In genomic region chr19:2783781-2784145, GRCh38 we compare ENCODE assay signal across 8 cellular contexts. TPM values are rescaled to one million over a fixed set of nuclear protein-coding genes. Genes with fewer than 3 reads are reported as not detected.
DNase-seq lines count a peak whose midpoint lies in the region; ATAC-seq and TF ChIP-seq lines count a peak whose summit lies in the region.

No MANE protein-coding gene starts in this region.

- H3K27me3 Mint-ChIP-seq in activated naive CD4-positive, alpha-beta T cell treated with anti-CD3 and anti-CD28 coated beads for 36 hours (ENCODE audit: low read depth) = no peaks in the 10 kb centered on the region
- no peaks in the 10 kb centered on the region for H3K27me3 Mint-ChIP-seq in activated naive CD8-positive, alpha-beta T cell treated with anti-CD3 and anti-CD28 coated beads, Interleukin-2, amount 10 ng/mL, durations not matched to agents 7 days and 5 days

- H3K27ac Mint-ChIP-seq in activated naive CD4-positive, alpha-beta T cell treated with anti-CD3 and anti-CD28 coated beads for 36 hours = peak overlapping the region; percentile 91
- H3K27ac Mint-ChIP-seq in activated naive CD8-positive, alpha-beta T cell treated with anti-CD3 and anti-CD28 coated beads, Interleukin-2, amount 10 ng/mL, durations not matched to agents 7 days and 5 days = peak overlapping the region; percentile 90

- H3K36me3 Mint-ChIP-seq in activated naive CD4-positive, alpha-beta T cell treated with anti-CD3 and anti-CD28 coated beads for 36 hours (ENCODE audit: low read depth) = peaks cover 15% of the 10 kb centered on the region
- H3K36me3 Mint-ChIP-seq in activated naive CD8-positive, alpha-beta T cell treated with anti-CD3 and anti-CD28 coated beads, Interleukin-2, amount 10 ng/mL, durations not matched to agents 7 days and 5 days = no peaks in the 10 kb centered on the region

- H3K4me1 ChIP-seq in left lung (peaks cover 26 to 55% of the 10 kb centered on the region in 2 donors), thoracic aorta (ENCODE audit: control insufficient read depth in 1 of 2, low read depth in 2 of 2) (peaks cover 11 to 47% of the 10 kb centered on the region in 2 donors)

- H3K9me3 Mint-ChIP-seq in activated naive CD4-positive, alpha-beta T cell treated with anti-CD3 and anti-CD28 coated beads for 36 hours = no peaks in the 10 kb centered on the region
- H3K9me3 Mint-ChIP-seq in activated naive CD8-positive, alpha-beta T cell treated with anti-CD3 and anti-CD28 coated beads, Interleukin-2, amount 10 ng/mL, durations not matched to agents 7 days and 5 days = no peaks in the 10 kb centered on the region

- H3K9me3 ChIP-seq in left lung (no peaks in the 10 kb centered on the region), thoracic aorta (no peaks in the 10 kb centered on the region)

- no peak for TF ChIP-seq CTCF in left lung (IDR thresholded peaks at IDR 0.05)
- no peak for TF ChIP-seq CTCF in thoracic aorta (IDR thresholded peaks at IDR 0.05)

- CTCF ChIA-PET in activated naive CD4-positive, alpha-beta T cell treated with anti-CD3 and anti-CD28 coated beads for 36 hours (lab: Charles Lee) = interaction anchor here (0.6 to 1.4 kb wide), 3 partner anchors 104 to 317 kb away, joined by 3 to 4 read pairs (median 4); no protein-coding TSS in a partner anchor

- POLR2A ChIA-PET in activated naive CD8-positive, alpha-beta T cell treated with anti-CD3 and anti-CD28 coated beads, Interleukin-2, amount 10 ng/mL, durations not matched to agents 7 days and 5 days (lab: Charles Lee) = interaction anchor here (1.1 to 1.3 kb wide), 2 partner anchors 44 to 308 kb away, joined by 4 to 5 read pairs; partner anchors contain the start of genes GADD45B and SLC39A3

- H3K27ac ChIP-seq in left lung = peak overlapping the region; percentile 82 to 91
- peak overlapping the region in 1 of 2 donors; percentile 81 for H3K27ac ChIP-seq in thoracic aorta

- H3K4me3 ChIP-seq in left lung = peak overlapping the region; percentile 96 to 97
- H3K4me3 ChIP-seq in thoracic aorta = peak overlapping the region; percentile 88

- H3K27me3 ChIP-seq in left lung (no peaks in the 10 kb centered on the region), thoracic aorta (replicated peaks; ENCODE audit: insufficient read depth) (no peaks in the 10 kb centered on the region)

- peak overlapping the region; percentile 94 for H3K4me3 Mint-ChIP-seq in activated naive CD4-positive, alpha-beta T cell treated with anti-CD3 and anti-CD28 coated beads for 36 hours
- H3K4me3 Mint-ChIP-seq in activated naive CD8-positive, alpha-beta T cell treated with anti-CD3 and anti-CD28 coated beads, Interleukin-2, amount 10 ng/mL, durations not matched to agents 7 days and 5 days = peak overlapping the region; percentile 89

- DNase-seq in activated naive CD4-positive, alpha-beta T cell treated with anti-CD3 and anti-CD28 coated beads for 36 hours = no peak
- no peak for DNase-seq in activated naive CD4-positive, alpha-beta T cell (lab: John Stamatoyannopoulos, UW)
- no peak for DNase-seq in activated naive CD8-positive, alpha-beta T cell treated with anti-CD3 and anti-CD28 coated beads, Interleukin-2, amount 10 ng/mL, durations not matched to agents 7 days and 5 days
- DNase-seq in left lung (no peak), thoracic aorta (ENCODE audit: low spot score) (no peak), NCI-H1105 treated with DMSO at 0.1 percent for 48 hours (lab: John Stamatoyannopoulos, UW) (no peak)

- H3K36me3 ChIP-seq in left lung = peaks cover 0 to 7% of the 10 kb centered on the region in 2 donors
- no peaks in the 10 kb centered on the region for H3K36me3 ChIP-seq in thoracic aorta

- intact Hi-C loops in activated naive CD4-positive, alpha-beta T cell treated with anti-CD3 and anti-CD28 coated beads for 36 hours (cut with micrococcal nuclease) = loop anchor here (1.0 to 10.0 kb wide), 5 partner anchors 161 to 619 kb away; partner anchors contain the start of genes DOT1L, GADD45B, NCLN and PLEKHJ1
- intact Hi-C loops in left lung (cut with DNase I) = no loop called here

- peaks cover 62% of the 10 kb centered on the region for H3K4me1 Mint-ChIP-seq in activated naive CD4-positive, alpha-beta T cell treated with anti-CD3 and anti-CD28 coated beads for 36 hours (ENCODE audit: low read depth)
- H3K4me1 Mint-ChIP-seq in activated naive CD8-positive, alpha-beta T cell treated with anti-CD3 and anti-CD28 coated beads, Interleukin-2, amount 10 ng/mL, durations not matched to agents 7 days and 5 days = peaks cover 33% of the 10 kb centered on the region

- no peak for ATAC-seq in activated naive CD8-positive, alpha-beta T cell treated with anti-CD3 and anti-CD28 coated beads, Interleukin-2, amount 10 ng/mL, durations not matched to agents 7 days and 5 days (ENCODE audit: low read depth)
- ATAC-seq in left lung = no peak
- no peak for ATAC-seq in thoracic aorta (ENCODE audit: insufficient number of reproducible peaks, low FRiP score, low read depth)
- no peak for ATAC-seq in HG03025 (IDR thresholded peaks at IDR 0.05; ENCODE audit: low FRiP score, unreplicated experiment)
- ATAC-seq in HG03039 (IDR thresholded peaks at IDR 0.05; ENCODE audit: unreplicated experiment) = no peak

RNA-seq across cellular contexts. Expression of gene SGTA, which starts 0.7 kb away (rescaled TPM):
- total RNA-seq in activated naive CD4-positive, alpha-beta T cell treated with anti-CD3 and anti-CD28 coated beads for 36 hours = 10 to 100 TPM; 44.3 to 44.6 TPM
- total RNA-seq in activated naive CD8-positive, alpha-beta T cell treated with anti-CD3 and anti-CD28 coated beads, Interleukin-2, amount 10 ng/mL, durations not matched to agents 7 days and 5 days = 10 to 100 TPM; 39.6 to 42.6 TPM
- total RNA-seq in left lung (10 to 100 TPM; 39.6 to 46.3 TPM), thoracic aorta (10 to 100 TPM; 43.7 to 46.4 TPM)

RNA-seq across cellular contexts. Expression of gene THOP1, which starts 1.5 kb away (rescaled TPM):
- 100 to 1,000 TPM; 113 TPM for total RNA-seq in activated naive CD4-positive, alpha-beta T cell treated with anti-CD3 and anti-CD28 coated beads for 36 hours
- 10 to 100 TPM; 73.2 to 78.8 TPM for total RNA-seq in activated naive CD8-positive, alpha-beta T cell treated with anti-CD3 and anti-CD28 coated beads, Interleukin-2, amount 10 ng/mL, durations not matched to agents 7 days and 5 days
- 10 to 100 TPM; 46.3 to 65.3 TPM for total RNA-seq in left lung
- 10 to 100 TPM; 31.3 to 55.2 TPM for total RNA-seq in thoracic aorta

RNA-seq across cellular contexts. Expression of gene ZNF554, which starts 35.9 kb away (rescaled TPM):
- total RNA-seq in activated naive CD4-positive, alpha-beta T cell treated with anti-CD3 and anti-CD28 coated beads for 36 hours = 1 to 10 TPM; 1.2 to 1.4 TPM
- total RNA-seq in activated naive CD8-positive, alpha-beta T cell treated with anti-CD3 and anti-CD28 coated beads, Interleukin-2, amount 10 ng/mL, durations not matched to agents 7 days and 5 days = 1 to 10 TPM; 3.6 to 5.0 TPM
- total RNA-seq in left lung (1 to 10 TPM; 2.1 to 4.1 TPM), thoracic aorta (1 to 10 TPM; 2.8 to 4.4 TPM)

RNA-seq across cellular contexts. Expression of gene SLC39A3, which starts 43.9 kb away (rescaled TPM):
- total RNA-seq in activated naive CD4-positive, alpha-beta T cell treated with anti-CD3 and anti-CD28 coated beads for 36 hours = 10 to 100 TPM; 20.1 to 23.2 TPM
- total RNA-seq in activated naive CD8-positive, alpha-beta T cell treated with anti-CD3 and anti-CD28 coated beads, Interleukin-2, amount 10 ng/mL, durations not matched to agents 7 days and 5 days = 10 to 100 TPM; 22.4 to 24.2 TPM
- 10 to 100 TPM; 28.4 to 33.6 TPM for total RNA-seq in left lung
- total RNA-seq in thoracic aorta = 10 to 100 TPM; 26.6 to 37.6 TPM

RNA-seq across cellular contexts. Expression of gene ZNF555, which starts 57.5 kb away (rescaled TPM):
- total RNA-seq in activated naive CD4-positive, alpha-beta T cell treated with anti-CD3 and anti-CD28 coated beads for 36 hours = 1 to 10 TPM; 1.7 to 3.0 TPM
- total RNA-seq in activated naive CD8-positive, alpha-beta T cell treated with anti-CD3 and anti-CD28 coated beads, Interleukin-2, amount 10 ng/mL, durations not matched to agents 7 days and 5 days = 1 to 10 TPM; 4.8 to 5.3 TPM
- total RNA-seq in left lung (1 to 10 TPM; 6.2 to 6.6 TPM), thoracic aorta (10 to 100 TPM in 1 of 2 donors, 1 to 10 TPM in 1; 5.4 to 12.5 TPM)
